Comparison of ENCODE assay signal across 1 cellular context in genomic region chr7:27739914-27740448, GRCh38.
TF ChIP-seq lines count a peak whose summit lies in the region.

Gene TAX1BP1, plus strand, starts transcription at chr7:27740162. Its CDS starts 8,363 bp downstream, at chr7:27748525.

TF ChIP-seq in HepG2, 621 proteins besides CTCF, POLR2A, EP300 and RAD21 (continued from another document and continues in another):
- TF ChIP-seq CSRNP2 (CRISPR knock-in tag; conservative IDR thresholded peaks at IDR 0.05; ENCODE audit: low read depth) (no peak), NFATC3 (CRISPR knock-in tag; IDR thresholded peaks at IDR 0.05) (no peak; the same call in 1 of the 2 replicates), FOSL2 (CRISPR knock-in tag; IDR thresholded peaks at IDR 0.05) (no peak), XBP1 (CRISPR knock-in tag; IDR thresholded peaks at IDR 0.05) (no peak), MED1 (CRISPR knock-in tag; IDR thresholded peaks at IDR 0.05) (peak; percentile 77), ARNT (IDR thresholded peaks at IDR 0.05) (no peak), ZNF501 (CRISPR knock-in tag; IDR thresholded peaks at IDR 0.05) (no peak), KMT2A (CRISPR knock-in tag; IDR thresholded peaks at IDR 0.05) (peak; percentile 87; the same call in 1 of the 2 replicates), ZNF780A (CRISPR knock-in tag; IDR thresholded peaks at IDR 0.05) (no peak), ARID4A (CRISPR knock-in tag; IDR thresholded peaks at IDR 0.05; ENCODE audit: borderline replicate concordance) (no peak; the same call in 1 of the 2 replicates), SCMH1 (CRISPR knock-in tag; IDR thresholded peaks at IDR 0.05; ENCODE audit: borderline replicate concordance) (no peak), ZFP37 (CRISPR knock-in tag; IDR thresholded peaks at IDR 0.05; ENCODE audit: borderline replicate concordance) (peak; percentile 90), KAT8 (CRISPR knock-in tag; IDR thresholded peaks at IDR 0.05) (peak; percentile 76), DMAP1 (CRISPR knock-in tag; IDR thresholded peaks at IDR 0.05) (peak; percentile 55; the same call in 1 of the 2 replicates), SALL1 (CRISPR knock-in tag; IDR thresholded peaks at IDR 0.05) (peak; percentile 80), GFI1 (CRISPR knock-in tag; IDR thresholded peaks at IDR 0.05; ENCODE audit: borderline replicate concordance) (0 out of 2 replicates have a peak, but pooled peaks have one; percentile 27), ZFYVE20 (CRISPR knock-in tag; IDR thresholded peaks at IDR 0.05; ENCODE audit: borderline replicate concordance, low read depth) (no peak), NR2F2 (IDR thresholded peaks at IDR 0.05; ENCODE audit: borderline replicate concordance, low read depth) (no peak), DNMT3B (CRISPR knock-in tag; conservative IDR thresholded peaks at IDR 0.05) (no peak), ZBTB38 (CRISPR knock-in tag; IDR thresholded peaks at IDR 0.05) (peak; percentile 29; the same call in 1 of the 2 replicates), ZBTB21 (CRISPR knock-in tag; IDR thresholded peaks at IDR 0.05) (peak; percentile 63; the same call in 1 of the 2 replicates), ZBTB3 (CRISPR knock-in tag; IDR thresholded peaks at IDR 0.05; ENCODE audit: borderline replicate concordance, low read depth) (peak; percentile 72; the same call in 1 of the 2 replicates), AGO1 (IDR thresholded peaks at IDR 0.05; ENCODE audit: low read depth, low read length, poor library complexity, severe bottlenecking) (no peak), ZNF580 (CRISPR knock-in tag; IDR thresholded peaks at IDR 0.05; ENCODE audit: borderline replicate concordance, low read depth) (no peak), RELA (CRISPR knock-in tag; IDR thresholded peaks at IDR 0.05) (no peak), ADNP (CRISPR knock-in tag; IDR thresholded peaks at IDR 0.05) (no peak), ZNF136 (CRISPR knock-in tag; IDR thresholded peaks at IDR 0.05; ENCODE audit: low read depth) (no peak), ZNF567 (CRISPR knock-in tag; IDR thresholded peaks at IDR 0.05; ENCODE audit: borderline replicate concordance) (no peak), TIGD3 (CRISPR knock-in tag; IDR thresholded peaks at IDR 0.05; ENCODE audit: borderline replicate concordance) (0 out of 2 replicates have a peak, but pooled peaks have one; percentile 51), ZNF17 (CRISPR knock-in tag; IDR thresholded peaks at IDR 0.05) (no peak), GPN1 (CRISPR knock-in tag; IDR thresholded peaks at IDR 0.05; ENCODE audit: borderline replicate concordance) (no peak), SSRP1 (CRISPR knock-in tag; IDR thresholded peaks at IDR 0.05) (no peak), ZNF598 (CRISPR knock-in tag; IDR thresholded peaks at IDR 0.05; ENCODE audit: borderline replicate concordance) (no peak), IRF2 (CRISPR knock-in tag; IDR thresholded peaks at IDR 0.05) (peak; percentile 50; the same call in 1 of the 2 replicates), HHEX (CRISPR knock-in tag; IDR thresholded peaks at IDR 0.05) (no peak), HOXD1 (CRISPR knock-in tag; IDR thresholded peaks at IDR 0.05) (peak; percentile 79; the same call in 1 of the 2 replicates), PTBP1 (IDR thresholded peaks at IDR 0.05; ENCODE audit: low read depth, low read length, poor library complexity, severe bottlenecking) (no peak), MLX (CRISPR knock-in tag; IDR thresholded peaks at IDR 0.05) (no peak), ZNF574 (CRISPR knock-in tag; IDR thresholded peaks at IDR 0.05) (peak; percentile 87), LBX2 (CRISPR knock-in tag; IDR thresholded peaks at IDR 0.05; ENCODE audit: borderline replicate concordance) (0 out of 2 replicates have a peak, but pooled peaks have one; percentile 24), CBX2 (IDR thresholded peaks at IDR 0.05; ENCODE audit: low read depth, low read length) (no peak), CBX2 (CRISPR knock-in tag; IDR thresholded peaks at IDR 0.05; ENCODE audit: low read depth) (no peak), ZBTB8A (CRISPR knock-in tag; IDR thresholded peaks at IDR 0.05; ENCODE audit: borderline replicate concordance, low read depth) (no peak), BCL6 (CRISPR knock-in tag; IDR thresholded peaks at IDR 0.05) (no peak), E2F1 (CRISPR knock-in tag; IDR thresholded peaks at IDR 0.05) (0 out of 2 replicates have a peak, but pooled peaks have one; percentile 49), MTA3 (CRISPR knock-in tag; IDR thresholded peaks at IDR 0.05) (no peak), ZNF337 (CRISPR knock-in tag; IDR thresholded peaks at IDR 0.05; ENCODE audit: borderline replicate concordance, low read depth) (no peak), NFYC (CRISPR knock-in tag; IDR thresholded peaks at IDR 0.05) (peak; percentile 48; the same call in 1 of the 2 replicates), TCF12 (IDR thresholded peaks at IDR 0.05) (no peak), TCF12 (CRISPR knock-in tag; IDR thresholded peaks at IDR 0.05) (no peak), IRF1 (CRISPR knock-in tag; IDR thresholded peaks at IDR 0.05; ENCODE audit: low read depth) (no peak), TEF (CRISPR knock-in tag; IDR thresholded peaks at IDR 0.05) (0 out of 2 replicates have a peak, but pooled peaks have one; percentile 37), ZNF569 (CRISPR knock-in tag; IDR thresholded peaks at IDR 0.05; ENCODE audit: borderline replicate concordance) (no peak)
